Comparison of ENCODE assay signal across 9 cellular contexts in the genomic region with DNA sequence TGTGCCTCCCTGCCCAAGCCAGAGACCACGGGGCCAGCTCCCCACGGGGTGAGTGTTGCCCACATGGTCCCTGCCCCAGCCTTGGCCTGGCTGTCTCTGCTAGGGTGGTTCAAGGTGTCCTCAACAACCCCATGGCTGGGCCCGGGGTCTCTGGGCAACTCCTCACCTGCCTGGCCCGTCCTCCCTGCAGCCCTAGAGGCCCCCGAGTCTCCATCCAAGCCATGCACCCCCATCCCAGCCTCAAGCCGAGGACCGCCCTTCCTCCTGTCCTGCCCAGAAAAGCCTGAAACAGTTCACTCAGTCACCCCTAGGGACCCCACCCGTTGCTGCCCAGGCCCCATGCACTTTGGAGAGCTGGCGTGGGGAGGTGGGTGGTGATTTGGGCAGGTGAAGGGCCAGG.
"Had no signal": no experiment of that assay in that cellular context is flagged by ENCODE, and none has a peak within 500 bp of the region (broad histone marks: within the 10 kb centered on the region; RNA-seq: fewer than 3 reads in every experiment).

No MANE protein-coding gene starts in this region.

- H3K4me3 ChIP-seq: GM23338 had no signal

- FAIRE-seq: H1, H54, HepG2 had no signal

- ATAC-seq: GM23338, HepG2 had no signal

- H3K27ac ChIP-seq: HL-60 had no signal

- H3K27ac Mint-ChIP-seq: GM23338, H9, HFFc6, IgD-negative memory B cell had no signal

- DNase-seq: H9, HCEC 1CT, HFFc6 had no signal

- H3K4me3 Mint-ChIP-seq: GM23338, H9, HFFc6, IgD-negative memory B cell had no signal

- H3K9me3 Mint-ChIP-seq: GM23338, H9, HFFc6 had no signal
